ENCODE assay signal across 17 cellular contexts in the genomic region with DNA sequence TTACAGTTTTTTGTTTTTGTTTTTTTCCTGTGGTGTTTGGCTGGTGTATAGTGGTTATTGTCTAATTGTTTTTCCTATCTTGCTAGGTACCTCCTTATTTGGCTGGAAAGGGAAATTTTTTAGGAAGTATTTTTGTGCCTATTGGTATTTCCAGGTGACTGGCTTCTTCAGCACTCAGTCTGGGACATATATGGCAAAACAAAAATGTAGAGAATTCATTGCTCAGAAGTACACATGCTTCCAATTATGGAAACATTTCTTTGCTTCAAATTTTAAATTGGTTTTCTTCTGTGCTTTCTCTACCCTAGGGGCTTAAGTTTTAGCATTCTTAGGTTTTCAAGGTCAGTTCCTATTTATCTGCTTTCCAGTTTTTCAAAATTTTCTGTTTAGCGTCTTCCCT.
DNase-seq lines count a peak whose midpoint lies in the region; ATAC-seq, FAIRE-seq and TF ChIP-seq lines count a peak whose summit lies in the region.
"Had no signal": no experiment of that assay in that cellular context is flagged by ENCODE, and none has a peak within 500 bp of the region (broad histone marks: within the 10 kb centered on the region; RNA-seq: fewer than 3 reads in every experiment).

No MANE protein-coding gene starts in this region.

- no peaks in the 10 kb centered on the region for H3K9me3 Mint-ChIP-seq in activated T-helper 2 cell treated with anti-CD3 and anti-CD28 coated beads, Interferon-gamma antibody, Interleukin-2, Interleukin-4, amounts not matched to agents 10 μg/mL and 5 μg/mL and 100 μg/mL, durations not matched to agents 14 hours and 24 hours and 36 hours
- H3K9me3 Mint-ChIP-seq: H9 had no signal

- H3K27ac ChIP-seq in A549 (no peak overlapping the region), OCI-LY1 (ENCODE audit: low read depth, low read length, poor library complexity, severe bottlenecking) (peak overlapping the region; percentile 95), SU-DHL-6 (ENCODE audit: low read depth, low read length) (peak overlapping the region; percentile 80), HepG2 (ENCODE audit: extremely low read length, insufficient read depth, low read length) (no peak overlapping the region)
- H3K27ac ChIP-seq: 22Rv1; BLaER1 treated with 17β-estradiol and CSF1 and Interleukin-3, amounts not matched to agents 10 nM and 100 nM had no signal

- H3K79me2 ChIP-seq in OCI-LY1 (ENCODE audit: insufficient read depth, low read length) = peaks cover 80% of the 10 kb centered on the region
- H3K79me2 ChIP-seq in SU-DHL-6 (ENCODE audit: insufficient read depth, low read length) = peaks cover 93% of the 10 kb centered on the region
- H3K79me2 ChIP-seq in HepG2 (ENCODE audit: insufficient read depth, low read length) = no peaks in the 10 kb centered on the region

- H3K9me2 ChIP-seq in OCI-LY1 (ENCODE audit: low read depth, low read length) = no peaks in the 10 kb centered on the region
- H3K9me2 ChIP-seq in SU-DHL-6 (replicated peaks; ENCODE audit: insufficient read depth, low read length) = no peaks in the 10 kb centered on the region

- H3F3A ChIP-seq in OCI-LY1 (ENCODE audit: insufficient read depth, low read length) = no peaks in the 10 kb centered on the region
- H3F3A ChIP-seq in SU-DHL-6 (ENCODE audit: insufficient read depth) = no peaks in the 10 kb centered on the region; the same call in 1 of the 2 replicates

- POLR2A ChIA-PET in A549 (lab: Yijun Ruan, JAX) = no interaction called here
- POLR2A ChIA-PET in HepG2 (lab: Yijun Ruan, JAX) = no interaction called here

- H3K4me1 ChIP-seq in A549 (no peaks in the 10 kb centered on the region), OCI-LY1 (ENCODE audit: insufficient read depth, low read length, severe bottlenecking) (peaks cover 76% of the 10 kb centered on the region), HepG2 (ENCODE audit: insufficient read depth, low read length) (no peaks in the 10 kb centered on the region)

- ATAC-seq in A549 = no peak
- ATAC-seq in HepG2 = no peak

- CTCF ChIA-PET in A549 (lab: Yijun Ruan, JAX) = no interaction called here
- CTCF ChIA-PET in HepG2 (lab: Yijun Ruan, JAX; ENCODE audit: low intra/inter-chr PET ratio, low total read pairs) = no interaction called here

- H3K4me3 ChIP-seq in A549 = no peak overlapping the region
- no peak overlapping the region for H3K4me3 ChIP-seq in OCI-LY1 (ENCODE audit: low read depth, low read length, poor library complexity, severe bottlenecking)
- no peak overlapping the region for H3K4me3 ChIP-seq in SU-DHL-6 (ENCODE audit: insufficient read depth, low read length, poor library complexity, severe bottlenecking)
- no peak overlapping the region for H3K4me3 ChIP-seq in HepG2 (replicated peaks in 1 of 3; ENCODE audit: insufficient read depth in 1 of 3, low read depth in 2 of 3, low read length in 3 of 3)
- H3K4me3 ChIP-seq: BLaER1 treated with 17β-estradiol and CSF1 and Interleukin-3, amounts not matched to agents 10 nM and 100 nM had no signal

- TF ChIP-seq RAD21 in A549 (conservative IDR thresholded peaks at IDR 0.05 in 1 of 2, IDR thresholded peaks at IDR 0.05 in 1 of 2) = no peak
- TF ChIP-seq RAD21 in HepG2 (CRISPR knock-in tag; IDR thresholded peaks at IDR 0.05) = no peak

- DNase-seq in A549 (ENCODE audit: low read depth in 1 of 2, low spot score in 1 of 2) (no peak), fibroblast of gingiva (ENCODE audit: low read depth) (peak; percentile 30), HepG2 (ENCODE audit: low spot score) (no peak), NCI-H446 (lab: John Stamatoyannopoulos, UW) (no peak), NK-92 (lab: John Stamatoyannopoulos, UW; ENCODE audit: unreplicated experiment) (no peak)
- no peak for DNase-seq in activated T-helper 2 cell treated with anti-CD3 and anti-CD28 coated beads, Interferon-gamma antibody, Interleukin-2, Interleukin-4, amounts not matched to agents 10 μg/mL and 5 μg/mL and 100 μg/mL, durations not matched to agents 14 hours and 24 hours and 36 hours (ENCODE audit: low spot score)
- DNase-seq: ACHN; CD4-positive, CD25-positive, alpha-beta regulatory T cell; DMS53; GOT3; H9 had no signal

- H3K36me3 Mint-ChIP-seq in activated T-helper 2 cell treated with anti-CD3 and anti-CD28 coated beads, Interferon-gamma antibody, Interleukin-2, Interleukin-4, amounts not matched to agents 10 μg/mL and 5 μg/mL and 100 μg/mL, durations not matched to agents 14 hours and 24 hours and 36 hours (ENCODE audit: low read depth) = no peaks in the 10 kb centered on the region
- H3K36me3 Mint-ChIP-seq: CD4-positive, CD25-positive, alpha-beta regulatory T cell had no signal

- H2AFZ ChIP-seq in OCI-LY1 (ENCODE audit: low read length) (no peak overlapping the region), SU-DHL-6 (ENCODE audit: low read depth, low read length, severe bottlenecking) (no peak overlapping the region), HepG2 (ENCODE audit: low read length) (no peak overlapping the region)

- BruUV-seq in HepG2 (replicated peaks; lab: Mats Ljungman, UMichigan) = no TSS peak

- H3K9ac ChIP-seq in OCI-LY1 (ENCODE audit: low read length) = peak overlapping the region; percentile 5; the same call in 1 of the 2 replicates
- peak overlapping the region; percentile 31 for H3K9ac ChIP-seq in SU-DHL-6 (ENCODE audit: low read length)
- H3K9ac ChIP-seq in HepG2 (ENCODE audit: insufficient read depth, low read depth, low read length) = no peak overlapping the region
- H3K9ac ChIP-seq: BLaER1 treated with 17β-estradiol and CSF1 and Interleukin-3, amounts not matched to agents 10 nM and 100 nM had no signal

- H3K27me3 ChIP-seq in OCI-LY1 (ENCODE audit: insufficient read depth, low read length) (no peaks in the 10 kb centered on the region), SU-DHL-6 (ENCODE audit: low read length) (no peaks in the 10 kb centered on the region), HepG2 (ENCODE audit: control insufficient read depth in 1 of 2, insufficient read depth in 2 of 2, low read length in 2 of 2) (no peaks in the 10 kb centered on the region)
- H3K27me3 ChIP-seq: BLaER1 treated with 17β-estradiol and CSF1 and Interleukin-3, amounts not matched to agents 10 nM and 100 nM had no signal

- H3K36me3 ChIP-seq in OCI-LY1 (ENCODE audit: insufficient read depth, low read length) (peaks cover 7% of the 10 kb centered on the region), SU-DHL-6 (ENCODE audit: low read length) (no peaks in the 10 kb centered on the region), HepG2 (replicated peaks in 1 of 2; ENCODE audit: control insufficient read depth in 1 of 2, insufficient read depth in 2 of 2, low read length in 2 of 2) (no peaks in the 10 kb centered on the region)
- H3K36me3 ChIP-seq: BLaER1 treated with 17β-estradiol and CSF1 and Interleukin-3, amounts not matched to agents 10 nM and 100 nM had no signal

- FAIRE-seq in A549 (lab: Jason Lieb, UNC) (peak; percentile 70), HepG2 (lab: Jason Lieb, UNC) (no peak)
- FAIRE-seq: G401.6, GM12891 had no signal

- H3K27ac Mint-ChIP-seq in activated T-helper 2 cell treated with anti-CD3 and anti-CD28 coated beads, Interferon-gamma antibody, Interleukin-2, Interleukin-4, amounts not matched to agents 10 μg/mL and 5 μg/mL and 100 μg/mL, durations not matched to agents 14 hours and 24 hours and 36 hours = no peak overlapping the region
- H3K27ac Mint-ChIP-seq: CD4-positive, CD25-positive, alpha-beta regulatory T cell; H9 had no signal

- TF ChIP-seq EP300 in A549 (IDR thresholded peaks at IDR 0.05) (no peak), HepG2 (IDR thresholded peaks at IDR 0.05; ENCODE audit: low read depth in 2 of 2, low read length in 2 of 2) (no peak), HepG2 (CRISPR knock-in tag; IDR thresholded peaks at IDR 0.05; ENCODE audit: borderline replicate concordance) (no peak)

- TF ChIP-seq POLR2A in A549 (IDR thresholded peaks at IDR 0.05; ENCODE audit: low read length) (no peak), HepG2 (IDR thresholded peaks at IDR 0.05; ENCODE audit: insufficient read depth in 1 of 2, low read depth in 2 of 2, low read length in 2 of 2) (no peak)

- H4K20me1 ChIP-seq in OCI-LY1 (ENCODE audit: insufficient read depth, low read length) (no peaks in the 10 kb centered on the region), SU-DHL-6 (ENCODE audit: low read depth, low read length) (no peaks in the 10 kb centered on the region), HepG2 (ENCODE audit: insufficient read depth, low read length) (no peaks in the 10 kb centered on the region)
- H4K20me1 ChIP-seq: BLaER1 treated with 17β-estradiol and CSF1 and Interleukin-3, amounts not matched to agents 10 nM and 100 nM had no signal

- in situ Hi-C loops in HepG2 (cut with HindIII; ENCODE audit: extremely low pct_ligation_motif_present, low pct_unique_long_range_greater_than_20kb) = no loop called here

- WGBS in A549 (ENCODE audit: missing lambda C conversion rate) = 65% methylated on average over 1 of the region's 1 CpG
- WGBS in HepG2 (ENCODE audit: low lambda C conversion rate) = 3% methylated on average over 1 of the region's 1 CpG

- intact Hi-C loops in HepG2 (cut with micrococcal nuclease; ENCODE audit: unreplicated experiment) = no loop called here
- intact Hi-C loops in activated T-helper 2 cell treated with anti-CD3 and anti-CD28 coated beads, Interferon-gamma antibody, Interleukin-2, Interleukin-4, amounts not matched to agents 10 μg/mL and 5 μg/mL and 100 μg/mL, durations not matched to agents 14 hours and 24 hours and 36 hours (cut with micrococcal nuclease) = no loop called here

- no peak overlapping the region for H3K4me3 Mint-ChIP-seq in activated T-helper 2 cell treated with anti-CD3 and anti-CD28 coated beads, Interferon-gamma antibody, Interleukin-2, Interleukin-4, amounts not matched to agents 10 μg/mL and 5 μg/mL and 100 μg/mL, durations not matched to agents 14 hours and 24 hours and 36 hours (ENCODE audit: low read depth)
- H3K4me3 Mint-ChIP-seq: CD4-positive, CD25-positive, alpha-beta regulatory T cell; H9 had no signal

- H3K27me3 Mint-ChIP-seq in activated T-helper 2 cell treated with anti-CD3 and anti-CD28 coated beads, Interferon-gamma antibody, Interleukin-2, Interleukin-4, amounts not matched to agents 10 μg/mL and 5 μg/mL and 100 μg/mL, durations not matched to agents 14 hours and 24 hours and 36 hours (ENCODE audit: low read depth) = no peaks in the 10 kb centered on the region

- TF ChIP-seq CTCF in A549 (IDR thresholded peaks at IDR 0.05) = no peak
- no peak for TF ChIP-seq CTCF in OCI-LY1 (IDR thresholded peaks at IDR 0.05; ENCODE audit: low read length)
- TF ChIP-seq CTCF in SU-DHL-6 (IDR thresholded peaks at IDR 0.05; ENCODE audit: insufficient read depth, low read length, poor library complexity, severe bottlenecking) = no peak
- no peak for TF ChIP-seq CTCF in HepG2 (CRISPR knock-in tag; IDR thresholded peaks at IDR 0.05)

- no peaks in the 10 kb centered on the region for H3K9me3 ChIP-seq in A549
- H3K9me3 ChIP-seq in OCI-LY1 (ENCODE audit: low read length) = no peaks in the 10 kb centered on the region
- H3K9me3 ChIP-seq in SU-DHL-6 (ENCODE audit: insufficient read depth, low read length) = no peaks in the 10 kb centered on the region
- H3K9me3 ChIP-seq in HepG2 (ENCODE audit: low read length) = no peaks in the 10 kb centered on the region; the same call in 1 of the 2 replicates
- H3K9me3 ChIP-seq: BLaER1 treated with 17β-estradiol and CSF1 and Interleukin-3, amounts not matched to agents 10 nM and 100 nM had no signal

- no peaks in the 10 kb centered on the region for H3K4me1 Mint-ChIP-seq in activated T-helper 2 cell treated with anti-CD3 and anti-CD28 coated beads, Interferon-gamma antibody, Interleukin-2, Interleukin-4, amounts not matched to agents 10 μg/mL and 5 μg/mL and 100 μg/mL, durations not matched to agents 14 hours and 24 hours and 36 hours (ENCODE audit: low read depth)
- H3K4me1 Mint-ChIP-seq: CD4-positive, CD25-positive, alpha-beta regulatory T cell; H9 had no signal

- no peak overlapping the region for H3K4me2 ChIP-seq in A549
- H3K4me2 ChIP-seq in OCI-LY1 (ENCODE audit: low read length) = peak overlapping the region; percentile 54; the same call in 1 of the 2 replicates
- peak overlapping the region; percentile 72 for H3K4me2 ChIP-seq in SU-DHL-6 (ENCODE audit: low read depth, low read length, poor library complexity, severe bottlenecking)
- no peak overlapping the region for H3K4me2 ChIP-seq in HepG2 (ENCODE audit: low read depth, low read length)

Comparison
In these comparisons a context has a peak if more than half of its experiments do, and no peak if none do; other contexts are left out.
1. H3K27ac ChIP-seq: peak in OCI-LY1 (single experiment) and SU-DHL-6 (single experiment); none in A549 (0 of 2) and HepG2 (single experiment).
2. H3K4me2 ChIP-seq: peak in OCI-LY1 (single experiment) and SU-DHL-6 (single experiment); none in A549 (single experiment) and HepG2 (single experiment).